In genomic region chr21:35925497-35925896, GRCh38 we compare ENCODE assay signal across 10 cellular contexts.
DNase-seq lines count a peak whose midpoint lies in the region; ATAC-seq, FAIRE-seq and TF ChIP-seq lines count a peak whose summit lies in the region.
"Had no signal": no experiment of that assay in that cellular context is flagged by ENCODE, and none has a peak within 500 bp of the region (broad histone marks: within the 10 kb centered on the region; RNA-seq: fewer than 3 reads in every experiment).

No MANE protein-coding gene starts in this region.

- no peaks in the 10 kb centered on the region for H3K79me1 ChIP-seq in mesenchymal stem cell (replicated peaks; ENCODE audit: low read length, poor library complexity, severe bottlenecking)

- H3K27me3 ChIP-seq in mesenchymal stem cell (ENCODE audit: control insufficient read depth in 1 of 2, insufficient read depth in 1 of 2, low read length in 2 of 2) = no peaks in the 10 kb centered on the region
- H3K27me3 ChIP-seq: neutrophil, SJSA1 had no signal

- WGBS in mesenchymal stem cell = 85% methylated on average over 4 of the region's 6 CpGs

- no peak overlapping the region for H3K4me3 Mint-ChIP-seq in activated naive CD8-positive, alpha-beta T cell treated with anti-CD3 and anti-CD28 coated beads, Interleukin-2, amount 50 U/mL, for 24 hours

- no peaks in the 10 kb centered on the region for H3K4me1 Mint-ChIP-seq in activated naive CD8-positive, alpha-beta T cell treated with anti-CD3 and anti-CD28 coated beads, Interleukin-2, amount 50 U/mL, for 24 hours

- H2BK12ac ChIP-seq in mesenchymal stem cell (ENCODE audit: low read length in 2 of 2) = no peak overlapping the region

- no peak overlapping the region for H2BK120ac ChIP-seq in mesenchymal stem cell (ENCODE audit: low read depth, low read length)

- H3K9me3 Mint-ChIP-seq in activated naive CD8-positive, alpha-beta T cell treated with anti-CD3 and anti-CD28 coated beads, Interleukin-2, amount 50 U/mL, for 24 hours = no peaks in the 10 kb centered on the region

- H3K14ac ChIP-seq in mesenchymal stem cell (ENCODE audit: low read length in 2 of 2) = no peak overlapping the region

- peak; percentile 42 for ATAC-seq in activated naive CD8-positive, alpha-beta T cell treated with anti-CD3 and anti-CD28 coated beads, Interleukin-2, amount 50 U/mL, for 24 hours
- no peak for ATAC-seq in GM18873 (IDR thresholded peaks at IDR 0.05; ENCODE audit: low FRiP score, unreplicated experiment)

- no peak overlapping the region for H3K18ac ChIP-seq in mesenchymal stem cell (ENCODE audit: low read depth in 1 of 2, low read length in 2 of 2)

- H3K4ac ChIP-seq in mesenchymal stem cell (ENCODE audit: low read depth in 1 of 2, low read length in 2 of 2) = no peak overlapping the region

- no peak overlapping the region for H2AK5ac ChIP-seq in mesenchymal stem cell (ENCODE audit: low read length, severe bottlenecking)

- H3K4me2 ChIP-seq in mesenchymal stem cell (ENCODE audit: low read length, poor library complexity, severe bottlenecking) = no peak overlapping the region

- no peak overlapping the region for H4K91ac ChIP-seq in mesenchymal stem cell (ENCODE audit: low read length)

- no peaks in the 10 kb centered on the region for H3K36me3 Mint-ChIP-seq in activated naive CD8-positive, alpha-beta T cell treated with anti-CD3 and anti-CD28 coated beads, Interleukin-2, amount 50 U/mL, for 24 hours (ENCODE audit: low read depth)

- no peak overlapping the region for H3K27ac Mint-ChIP-seq in activated naive CD8-positive, alpha-beta T cell treated with anti-CD3 and anti-CD28 coated beads, Interleukin-2, amount 50 U/mL, for 24 hours

- peaks cover 13% of the 10 kb centered on the region for H3K27me3 Mint-ChIP-seq in activated naive CD8-positive, alpha-beta T cell treated with anti-CD3 and anti-CD28 coated beads, Interleukin-2, amount 50 U/mL, for 24 hours

- H4K8ac ChIP-seq in mesenchymal stem cell (ENCODE audit: low read length) = no peak overlapping the region

- FAIRE-seq in H54 (lab: Jason Lieb, UNC) = no peak

- peaks cover 9% of the 10 kb centered on the region for H3K4me1 ChIP-seq in mesenchymal stem cell (ENCODE audit: control insufficient read depth, insufficient read depth, low read depth, low read length)

- H3K9me3 ChIP-seq in mesenchymal stem cell (ENCODE audit: control insufficient read depth, low read length) = no peaks in the 10 kb centered on the region
- H3K9me3 ChIP-seq: neutrophil, SJSA1 had no signal

- no peak overlapping the region for H2AFZ ChIP-seq in mesenchymal stem cell (ENCODE audit: low read depth, low read length)

- H3K23ac ChIP-seq in mesenchymal stem cell (ENCODE audit: low read length in 2 of 2) = no peak overlapping the region

- no peak overlapping the region for H3K9ac ChIP-seq in mesenchymal stem cell (ENCODE audit: low read length)

- H3K36me3 ChIP-seq in mesenchymal stem cell (ENCODE audit: control insufficient read depth in 1 of 2, insufficient read depth in 2 of 2, low read depth in 1 of 2, low read length in 2 of 2) = no peaks in the 10 kb centered on the region
- H3K36me3 ChIP-seq: neutrophil, SJSA1 had no signal

- no peak overlapping the region for H2BK5ac ChIP-seq in mesenchymal stem cell (ENCODE audit: low read depth, low read length, poor library complexity, severe bottlenecking)

- in situ Hi-C loops in ACHN (cut with HindIII; ENCODE audit: low pct_ligation_motif_present, low pct_unique_long_range_greater_than_20kb, low sequenced_read_pairs) = no loop called here

- TF ChIP-seq POLR2A in H54 (IDR thresholded peaks at IDR 0.05; ENCODE audit: low read depth, low read length) = no peak

- H2BK15ac ChIP-seq in mesenchymal stem cell (ENCODE audit: low read depth, poor library complexity, severe bottlenecking) = no peak overlapping the region

- no peak overlapping the region for H3K4me3 ChIP-seq in mesenchymal stem cell (ENCODE audit: insufficient read depth in 1 of 2, low read depth in 1 of 2, low read length in 2 of 2)
- H3K4me3 ChIP-seq: SJSA1 had no signal

- DNase-seq in ACHN = peak; percentile 3
- DNase-seq in H54 (ENCODE audit: insufficient read length, low spot score) = peak; percentile 14
- DNase-seq in activated naive CD8-positive, alpha-beta T cell treated with anti-CD3 and anti-CD28 coated beads, Interleukin-2, amount 50 U/mL, for 24 hours = no peak
- peak; percentile 6 for DNase-seq in mesenchymal stem cell
- DNase-seq in activated gamma-delta T cell treated with Interleukin-2 at 50 U/mL for 16 hours = no peak
- DNase-seq in NCI-H1436 (lab: John Stamatoyannopoulos, UW) = no peak
- DNase-seq in activated T-cell treated with anti-CD3 and anti-CD28 coated beads, Interleukin-2, amount 50 U/mL, for 1 hour = no peak

- H3K27ac ChIP-seq in mesenchymal stem cell (ENCODE audit: low read length, poor library complexity, severe bottlenecking) = no peak overlapping the region
- H3K27ac ChIP-seq: neutrophil, SJSA1 had no signal

Comparison
In these comparisons a context has a peak if more than half of its experiments do, and no peak if none do; other contexts are left out.
1. DNase-seq: peak in ACHN (single experiment), H54 (single experiment) and mesenchymal stem cell (single experiment); none in activated naive CD8-positive, alpha-beta T cell treated with anti-CD3 and anti-CD28 coated beads, Interleukin-2, amount 50 U/mL, for 24 hours (single experiment), activated gamma-delta T cell treated with Interleukin-2 at 50 U/mL for 16 hours (single experiment), NCI-H1436 (single experiment) and activated T-cell treated with anti-CD3 and anti-CD28 coated beads, Interleukin-2, amount 50 U/mL, for 1 hour (single experiment).